Comparison of ENCODE assay signal across 19 cellular contexts in the genomic region with DNA sequence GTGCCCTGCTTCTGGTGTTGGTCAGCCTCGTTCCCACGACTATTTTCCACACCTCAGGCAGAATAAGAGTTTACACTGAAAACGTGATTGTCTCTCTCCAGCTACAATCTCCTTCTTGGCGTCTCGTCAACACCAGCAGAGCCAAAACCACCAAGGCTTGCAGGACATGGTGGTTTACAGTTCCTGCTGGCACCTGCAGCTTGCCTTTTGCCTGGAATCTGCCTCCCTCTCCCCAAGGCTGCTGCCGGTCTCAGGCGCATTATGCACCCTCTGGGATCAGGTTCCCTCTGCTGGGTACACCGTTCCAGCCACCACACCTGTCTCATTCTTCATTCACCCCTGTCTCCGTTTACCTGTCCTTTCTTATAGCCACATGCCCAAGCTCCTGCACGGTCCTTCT.
DNase-seq lines count a peak whose midpoint lies in the region; ATAC-seq and TF ChIP-seq lines count a peak whose summit lies in the region.
"Had no signal": no experiment of that assay in that cellular context is flagged by ENCODE, and none has a peak within 500 bp of the region (broad histone marks: within the 10 kb centered on the region; RNA-seq: fewer than 3 reads in every experiment).

No MANE protein-coding gene starts in this region.

- no peak for TF ChIP-seq CTCF in mammary epithelial cell (conservative IDR thresholded peaks at IDR 0.05 in 1 of 2, IDR thresholded peaks at IDR 0.05 in 1 of 2; ENCODE audit: extremely low read depth in 1 of 2, insufficient read depth in 1 of 2, low read depth in 1 of 2, low read length in 2 of 2)
- TF ChIP-seq CTCF in MCF 10A (IDR thresholded peaks at IDR 0.05; ENCODE audit: unreplicated experiment) = no peak
- TF ChIP-seq CTCF in endothelial cell (IDR thresholded peaks at IDR 0.05; ENCODE audit: unreplicated experiment) = no peak

- DNase-seq in mammary epithelial cell (no peak), MCF 10A (ENCODE audit: unreplicated experiment) (no peak), endothelial cell (ENCODE audit: low spot score) (no peak), neuronal stem cell (ENCODE audit: low spot score) (no peak), OCI-M1 (lab: John Stamatoyannopoulos, UW) (no peak), GM23248 (no peak)
- DNase-seq: AML-193; BE2C; CD4-positive, alpha-beta T cell; CD8-positive, alpha-beta memory T cell; DMS 273 treated with DMSO at 0.1 percent for 48 hours; DMS79; GF-D8; H9 had no signal

- H3K4me1 Mint-ChIP-seq in MCF 10A (ENCODE audit: insufficient read depth, unreplicated experiment) (no peaks in the 10 kb centered on the region), endothelial cell (ENCODE audit: unreplicated experiment) (no peaks in the 10 kb centered on the region)
- H3K4me1 Mint-ChIP-seq: CD14-positive monocyte; CD8-positive, alpha-beta memory T cell; H9 had no signal

- H3K9me2 ChIP-seq in GM23248 (ENCODE audit: insufficient read depth) = no peaks in the 10 kb centered on the region

- H3K14ac ChIP-seq in neuronal stem cell (ENCODE audit: low read length) = peak overlapping the region; percentile 32

- intact Hi-C loops in mammary epithelial cell (cut with micrococcal nuclease) (no loop called here), MCF 10A (cut with micrococcal nuclease) (no loop called here)

- H3F3A ChIP-seq in GM23248 (ENCODE audit: insufficient read depth) = no peaks in the 10 kb centered on the region

- in situ Hi-C loops in mammary epithelial cell (cut with MboI; ENCODE audit: low sequenced_read_pairs in 2 of 2) (no loop called here), GM23248 (cut with MboI) (no loop called here)

- no peak overlapping the region for H4K8ac ChIP-seq in neuronal stem cell (ENCODE audit: low read depth, low read length)

- H3K4me3 Mint-ChIP-seq in MCF 10A (ENCODE audit: unreplicated experiment) (no peak overlapping the region), endothelial cell (ENCODE audit: unreplicated experiment) (no peak overlapping the region)
- H3K4me3 Mint-ChIP-seq: CD14-positive monocyte; CD4-positive, alpha-beta T cell; CD8-positive, alpha-beta memory T cell; H9 had no signal

- H3K79me1 ChIP-seq in neuronal stem cell (ENCODE audit: low read depth, low read length) = no peaks in the 10 kb centered on the region

- no peak overlapping the region for H3K4ac ChIP-seq in neuronal stem cell (ENCODE audit: low read length)

- CTCF ChIA-PET in mammary epithelial cell (lab: Charles Lee; ENCODE audit: low non-redundant PET) (no interaction called here), MCF 10A (lab: Yijun Ruan, JAX) (no interaction called here)

- no peak overlapping the region for H3K27ac Mint-ChIP-seq in MCF 10A (ENCODE audit: low read depth, unreplicated experiment)
- peak overlapping the region; percentile 42 for H3K27ac Mint-ChIP-seq in endothelial cell (ENCODE audit: unreplicated experiment)
- H3K27ac Mint-ChIP-seq: CD4-positive, alpha-beta T cell; CD8-positive, alpha-beta memory T cell; H9 had no signal

- H3K27ac ChIP-seq in mammary epithelial cell (ENCODE audit: insufficient read depth, low read depth, low read length) = no peak overlapping the region
- H3K27ac ChIP-seq in neuronal stem cell (replicated peaks; ENCODE audit: low read length) = no peak overlapping the region
- H3K27ac ChIP-seq in GM23248 = no peak overlapping the region
- H3K27ac ChIP-seq: 22Rv1; BLaER1 treated with 17β-estradiol and CSF1 and Interleukin-3, amounts not matched to agents 10 nM and 100 nM had no signal

- dilution Hi-C loops in mammary epithelial cell (cut with HindIII; ENCODE audit: low sequenced_read_pairs) = no loop called here

- peaks cover 39% of the 10 kb centered on the region for H3K9me3 Mint-ChIP-seq in MCF 10A (ENCODE audit: unreplicated experiment)
- H3K9me3 Mint-ChIP-seq in endothelial cell (ENCODE audit: unreplicated experiment) = peaks cover 51% of the 10 kb centered on the region

- no peak overlapping the region for H2BK12ac ChIP-seq in neuronal stem cell (ENCODE audit: low read length)

- WGBS in mammary epithelial cell (ENCODE audit: low coverage, missing lambda C conversion rate) = 56% methylated on average over 9 of the region's 10 CpGs
- no CpG with 5 or more reads among the region's 10 CpGs for WGBS in neuronal stem cell (ENCODE audit: extremely low coverage in 2 of 2, insufficient read length in 2 of 2, insufficient replicate concordance in 1 of 2), 2 donors
- WGBS in GM23248 (ENCODE audit: low coverage in 1 of 2, low lambda C conversion rate in 2 of 2, missing lambda C conversion rate in 2 of 2), 2 experiments = 34 to 42% methylated on average over 10 of the region's 10 CpGs

- H2BK5ac ChIP-seq in neuronal stem cell (ENCODE audit: low read length) = no peak overlapping the region

- H3K4me2 ChIP-seq in mammary epithelial cell (ENCODE audit: insufficient read depth, low read depth, low read length) (peak overlapping the region; percentile 27), neuronal stem cell (ENCODE audit: insufficient read depth, low read length, poor library complexity, severe bottlenecking) (no peak overlapping the region), GM23248 (ENCODE audit: unreplicated experiment) (no peak overlapping the region)
- H3K4me2 ChIP-seq: BLaER1 treated with 17β-estradiol and CSF1 and Interleukin-3, amounts not matched to agents 10 nM and 100 nM had no signal

- no peak overlapping the region for H3K23ac ChIP-seq in neuronal stem cell (ENCODE audit: low read depth, low read length, poor library complexity)

- no peak overlapping the region for H4K91ac ChIP-seq in neuronal stem cell (ENCODE audit: low read depth, low read length, poor library complexity)

- no TSS peak for BruUV-seq in mammary epithelial cell (replicated peaks; lab: Mats Ljungman, UMichigan)
- BruUV-seq in MCF 10A (replicated peaks; lab: Mats Ljungman, UMichigan) = no TSS peak

- no peaks in the 10 kb centered on the region for H3K36me3 ChIP-seq in mammary epithelial cell (ENCODE audit: insufficient read depth, low read length)
- H3K36me3 ChIP-seq in neuronal stem cell (replicated peaks in 1 of 2; ENCODE audit: control insufficient read depth in 2 of 2, insufficient read depth in 2 of 2, low read length in 2 of 2) = no peaks in the 10 kb centered on the region
- no peaks in the 10 kb centered on the region for H3K36me3 ChIP-seq in GM23248 (ENCODE audit: low read depth)
- H3K36me3 ChIP-seq: BE2C; BLaER1 treated with 17β-estradiol and CSF1 and Interleukin-3, amounts not matched to agents 10 nM and 100 nM had no signal

- H3K4me3 ChIP-seq in mammary epithelial cell (replicated peaks in 1 of 3; ENCODE audit: insufficient read depth in 1 of 3, low read depth in 2 of 3, low read length in 3 of 3) = no peak overlapping the region
- no peak overlapping the region for H3K4me3 ChIP-seq in neuronal stem cell (ENCODE audit: low read length in 2 of 2)
- no peak overlapping the region for H3K4me3 ChIP-seq in GM23248
- H3K4me3 ChIP-seq: BLaER1 treated with 17β-estradiol and CSF1 and Interleukin-3, amounts not matched to agents 10 nM and 100 nM had no signal

- no peak for ATAC-seq in HG02938 (IDR thresholded peaks at IDR 0.05; ENCODE audit: unreplicated experiment)
- ATAC-seq: HCT116 had no signal

- no peak overlapping the region for H2BK120ac ChIP-seq in neuronal stem cell (ENCODE audit: low read depth, low read length)

- POLR2A ChIA-PET in MCF 10A (lab: Yijun Ruan, JAX) = interaction anchor here (0.7 kb wide), 1 partner anchor 875 kb away, joined by 3 read pairs; no protein-coding TSS in a partner anchor

- H3K9me3 ChIP-seq in mammary epithelial cell (replicated peaks; ENCODE audit: insufficient read depth, low read length) (no peaks in the 10 kb centered on the region), neuronal stem cell (replicated peaks in 1 of 2; ENCODE audit: control insufficient read depth in 2 of 2, insufficient read depth in 1 of 2, low read depth in 1 of 2, low read length in 2 of 2) (peaks cover 0 to 5% of the 10 kb centered on the region in 2 donors), GM23248 (ENCODE audit: low read depth) (no peaks in the 10 kb centered on the region)
- H3K9me3 ChIP-seq: BE2C had no signal

- H2AK5ac ChIP-seq in neuronal stem cell (ENCODE audit: low read depth, low read length) = no peak overlapping the region

- H3K4me1 ChIP-seq in mammary epithelial cell (ENCODE audit: insufficient read depth, low read length) (peaks cover 9% of the 10 kb centered on the region), neuronal stem cell (ENCODE audit: control insufficient read depth in 2 of 2, insufficient read depth in 1 of 2, low read depth in 1 of 2, low read length in 2 of 2) (no peaks in the 10 kb centered on the region), GM23248 (ENCODE audit: insufficient read depth) (no peaks in the 10 kb centered on the region)
- H3K4me1 ChIP-seq: BE2C; BLaER1 treated with 17β-estradiol and CSF1 and Interleukin-3, amounts not matched to agents 10 nM and 100 nM had no signal

- H3K27me3 ChIP-seq in mammary epithelial cell (ENCODE audit: insufficient read depth, low read length) (no peaks in the 10 kb centered on the region), neuronal stem cell (ENCODE audit: control insufficient read depth in 3 of 3, insufficient read depth in 3 of 3, low read depth in 1 of 3, low read length in 3 of 3) (no peaks in the 10 kb centered on the region), GM23248 (replicated peaks; ENCODE audit: insufficient read depth) (no peaks in the 10 kb centered on the region)
- H3K27me3 ChIP-seq: BE2C; BLaER1 treated with 17β-estradiol and CSF1 and Interleukin-3, amounts not matched to agents 10 nM and 100 nM had no signal

- H3K27me3 Mint-ChIP-seq in MCF 10A (ENCODE audit: insufficient read depth, unreplicated experiment) (no peaks in the 10 kb centered on the region), endothelial cell (ENCODE audit: unreplicated experiment) (peaks cover 10% of the 10 kb centered on the region)
- H3K27me3 Mint-ChIP-seq: CD4-positive, alpha-beta T cell had no signal

- H3K9ac ChIP-seq in mammary epithelial cell (ENCODE audit: insufficient read depth, low read length) (no peak overlapping the region), neuronal stem cell (ENCODE audit: low read depth, low read length, poor library complexity) (no peak overlapping the region), GM23248 (no peak overlapping the region)
- H3K9ac ChIP-seq: BLaER1 treated with 17β-estradiol and CSF1 and Interleukin-3, amounts not matched to agents 10 nM and 100 nM had no signal

- H2AFZ ChIP-seq in mammary epithelial cell (ENCODE audit: low read depth, low read length) (no peak overlapping the region), neuronal stem cell (ENCODE audit: low read length) (no peak overlapping the region), GM23248 (no peak overlapping the region)

- H3K18ac ChIP-seq in neuronal stem cell (ENCODE audit: low read length) = peak overlapping the region; percentile 28

- H3K36me3 Mint-ChIP-seq in MCF 10A (ENCODE audit: insufficient read depth, unreplicated experiment) (peaks cover 7% of the 10 kb centered on the region), endothelial cell (ENCODE audit: low read depth, unreplicated experiment) (peaks cover 18% of the 10 kb centered on the region)
- H3K36me3 Mint-ChIP-seq: CD14-positive monocyte; CD8-positive, alpha-beta memory T cell had no signal

- H4K20me1 ChIP-seq in mammary epithelial cell (ENCODE audit: insufficient read depth, low read length) = no peaks in the 10 kb centered on the region
- no peaks in the 10 kb centered on the region for H4K20me1 ChIP-seq in GM23248 (ENCODE audit: insufficient read depth)
- H4K20me1 ChIP-seq: BLaER1 treated with 17β-estradiol and CSF1 and Interleukin-3, amounts not matched to agents 10 nM and 100 nM had no signal

- H3K79me2 ChIP-seq in mammary epithelial cell (ENCODE audit: insufficient read depth, low read length) (peaks cover 2% of the 10 kb centered on the region), GM23248 (ENCODE audit: insufficient read depth) (no peaks in the 10 kb centered on the region)

- H2BK15ac ChIP-seq in neuronal stem cell (ENCODE audit: low read length) = no peak overlapping the region
